Comparison of ENCODE assay signal across 8 cellular contexts in genomic region chr15:74438696-74439316, GRCh38. TPM values are rescaled to one million over a fixed set of nuclear protein-coding genes. Genes with fewer than 3 reads are reported as not detected.
DNase-seq lines count a peak whose midpoint lies in the region; ATAC-seq, FAIRE-seq and TF ChIP-seq lines count a peak whose summit lies in the region.

No MANE protein-coding gene starts in this region.

- TF ChIP-seq CTCF in CD8-positive, alpha-beta T cell (IDR thresholded peaks at IDR 0.05): peak; percentile 87
- TF ChIP-seq CTCF in HFF-Myc (IDR thresholded peaks at IDR 0.05; ENCODE audit: low read depth, low read length, missing control alignments): peak; percentile 96
- peak; percentile 97 to 98 for TF ChIP-seq CTCF in mammary epithelial cell (conservative IDR thresholded peaks at IDR 0.05 in 1 of 2, IDR thresholded peaks at IDR 0.05 in 1 of 2; ENCODE audit: extremely low read depth in 1 of 2, insufficient read depth in 1 of 2, low read depth in 1 of 2, low read length in 2 of 2)
- TF ChIP-seq CTCF in kidney (IDR thresholded peaks at IDR 0.05; ENCODE audit: borderline replicate concordance, extremely low read depth, insufficient read depth): peak; percentile 90

- H3K9me3 ChIP-seq in CD8-positive, alpha-beta T cell (ENCODE audit: low read length): no peaks in the 10 kb centered on the region
- H3K9me3 ChIP-seq in mammary epithelial cell (replicated peaks; ENCODE audit: insufficient read depth, low read length) (no peaks in the 10 kb centered on the region), kidney (ENCODE audit: control insufficient read depth in 1 of 2, low read length in 2 of 2) (no peaks in the 10 kb centered on the region)

- H3K4me1 ChIP-seq in CD8-positive, alpha-beta T cell (ENCODE audit: insufficient read depth, low read length): peaks cover 9% of the 10 kb centered on the region
- H3K4me1 ChIP-seq in mammary epithelial cell (ENCODE audit: insufficient read depth, low read length) (peaks cover 4% of the 10 kb centered on the region), kidney (ENCODE audit: control insufficient read depth in 1 of 2, insufficient read depth in 1 of 2, low read depth in 1 of 2, low read length in 2 of 2) (peaks cover 0 to 3% of the 10 kb centered on the region in 2 donors)

- CTCF ChIA-PET in CD8-positive, alpha-beta T cell (lab: Charles Lee): interaction anchor here (0.6 to 32.4 kb wide), 33 partner anchors 9 to 114 kb away, joined by 3 to 717 read pairs (median 4); partner anchors contain the start of gene CYP11A1
- CTCF ChIA-PET in mammary epithelial cell (lab: Charles Lee; ENCODE audit: low non-redundant PET): interaction anchor here (0.6 to 0.9 kb wide), 2 partner anchors 56 to 179 kb away, joined by 3 read pairs; no protein-coding TSS in a partner anchor

- no peaks in the 10 kb centered on the region for H3K36me3 ChIP-seq in CD8-positive, alpha-beta T cell (ENCODE audit: insufficient read depth, low read length)
- H3K36me3 ChIP-seq in mammary epithelial cell (ENCODE audit: insufficient read depth, low read length) (no peaks in the 10 kb centered on the region), kidney (ENCODE audit: control insufficient read depth in 1 of 2, insufficient read depth in 2 of 2, low read length in 2 of 2) (no peaks in the 10 kb centered on the region)

- H4K20me1 ChIP-seq in mammary epithelial cell (ENCODE audit: insufficient read depth, low read length): no peaks in the 10 kb centered on the region

- dilution Hi-C loops in mammary epithelial cell (cut with HindIII; ENCODE audit: low sequenced_read_pairs): no loop called here

- WGBS in mammary epithelial cell (ENCODE audit: low coverage, missing lambda C conversion rate): 0% methylated on average over 2 of the region's 2 CpGs

- H3K9me3 Mint-ChIP-seq in CD8-positive, alpha-beta T cell: no peaks in the 10 kb centered on the region

- no peak overlapping the region for H3K4me3 Mint-ChIP-seq in CD8-positive, alpha-beta T cell

- in situ Hi-C loops in mammary epithelial cell (cut with MboI; ENCODE audit: low sequenced_read_pairs in 2 of 2): loop anchor here (5.0 kb wide), 1 partner anchor 57 kb away; no protein-coding TSS in a partner anchor

- POLR2A ChIA-PET in CD8-positive, alpha-beta T cell (lab: Charles Lee): interaction anchor here (1.2 to 2.1 kb wide), 2 partner anchors 36 to 54 kb away, joined by 6 to 8 read pairs; no protein-coding TSS in a partner anchor

- peak; percentile 55 to 87 (median 74) for DNase-seq in CD8-positive, alpha-beta T cell
- no peak for DNase-seq in HFF-Myc (ENCODE audit: extremely low read depth, low read depth)
- DNase-seq in NCI-H226: peak; percentile 71
- peak; percentile 74 for DNase-seq in activated CD4-positive, CD25-positive, alpha-beta regulatory T cell treated with anti-CD3 and anti-CD28 coated beads, Interleukin-2, amount 50 U/mL, for 72 hours
- DNase-seq in mammary epithelial cell: peak; percentile 73
- DNase-seq in kidney: peak; percentile 81
- DNase-seq in stimulated activated CD4-positive, alpha-beta T cell treated with anti-CD3 and anti-CD28 coated beads, Interleukin-4, amount 100 ng/mL, for 1 hour: peak; percentile 79

- H3K36me3 Mint-ChIP-seq in CD8-positive, alpha-beta T cell: peaks cover 4% of the 10 kb centered on the region

- no peak overlapping the region for H3K9ac ChIP-seq in mammary epithelial cell (ENCODE audit: insufficient read depth, low read length)
- no peak overlapping the region for H3K9ac ChIP-seq in kidney (ENCODE audit: low read length in 2 of 2)

- no peak overlapping the region for H3K4me3 ChIP-seq in CD8-positive, alpha-beta T cell (ENCODE audit: low read depth, low read length)
- H3K4me3 ChIP-seq in HFF-Myc (replicated peaks; ENCODE audit: low read depth, low read length) (no peak overlapping the region), mammary epithelial cell (replicated peaks in 1 of 3; ENCODE audit: insufficient read depth in 1 of 3, low read depth in 2 of 3, low read length in 3 of 3) (no peak overlapping the region), kidney (ENCODE audit: low read length in 2 of 2) (no peak overlapping the region)

- intact Hi-C loops in CD8-positive, alpha-beta T cell (cut with DNase I, micrococcal nuclease): loop anchor here (1.0 to 5.0 kb wide), 5 partner anchors 37 to 65 kb away; no protein-coding TSS in a partner anchor
- intact Hi-C loops in mammary epithelial cell (cut with micrococcal nuclease) (loop anchor here (1.0 to 5.0 kb wide), 8 partner anchors 16 to 330 kb away; partner anchors contain the start of gene CLK3), kidney (cut with DNase I) (loop anchor here (5.0 kb wide), 1 partner anchor 57 kb away; no protein-coding TSS in a partner anchor)

- no peak for FAIRE-seq in kidney (lab: Jason Lieb, UNC)

- H3K79me2 ChIP-seq in mammary epithelial cell (ENCODE audit: insufficient read depth, low read length): no peaks in the 10 kb centered on the region

- no peak overlapping the region for H3K27ac Mint-ChIP-seq in CD8-positive, alpha-beta T cell

- peak; percentile 81 for ATAC-seq in CD8-positive, alpha-beta T cell
- no peak for ATAC-seq in GM18858 (IDR thresholded peaks at IDR 0.05; ENCODE audit: unreplicated experiment)

- no peaks in the 10 kb centered on the region for H3K27me3 ChIP-seq in CD8-positive, alpha-beta T cell (ENCODE audit: insufficient read depth, low read length)
- H3K27me3 ChIP-seq in mammary epithelial cell (ENCODE audit: insufficient read depth, low read length): no peaks in the 10 kb centered on the region

- H3K4me2 ChIP-seq in mammary epithelial cell (ENCODE audit: insufficient read depth, low read depth, low read length): no peak overlapping the region

- no TSS peak for BruUV-seq in mammary epithelial cell (replicated peaks; lab: Mats Ljungman, UMichigan)

- no peaks in the 10 kb centered on the region for H3K27me3 Mint-ChIP-seq in CD8-positive, alpha-beta T cell (ENCODE audit: low read depth)

- peaks cover 19% of the 10 kb centered on the region for H3K4me1 Mint-ChIP-seq in CD8-positive, alpha-beta T cell (ENCODE audit: low read depth)

- H3K27ac ChIP-seq in CD8-positive, alpha-beta T cell (ENCODE audit: low read depth, low read length): no peak overlapping the region
- no peak overlapping the region for H3K27ac ChIP-seq in mammary epithelial cell (ENCODE audit: insufficient read depth, low read depth, low read length)
- no peak overlapping the region for H3K27ac ChIP-seq in kidney (ENCODE audit: low read depth in 2 of 2, low read length in 2 of 2)

- H2AFZ ChIP-seq in mammary epithelial cell (ENCODE audit: low read depth, low read length): no peak overlapping the region

RNA-seq across cellular contexts. Expression of gene SEMA7A, which starts 5.0 kb away (rescaled TPM):
- 1 to 10 TPM; 8.8 to 9.4 TPM for total RNA-seq in CD8-positive, alpha-beta T cell
- total RNA-seq in mammary epithelial cell (10 to 100 TPM in 1 of 2 donors, 1 to 10 TPM in 1; 4.2 to 17.5 TPM), kidney (3.6 TPM)
- polyA plus RNA-seq in mammary epithelial cell (10.0 TPM), kidney (ENCODE audit: insufficient read depth, low read depth, low replicate concordance) (2.8 TPM)
- 10.5 TPM for polyA minus RNA-seq in mammary epithelial cell

RNA-seq across cellular contexts. Expression of gene UBL7, which starts 22.2 kb away (rescaled TPM):
- 10 to 100 TPM; 21.7 to 23.1 TPM for total RNA-seq in CD8-positive, alpha-beta T cell
- total RNA-seq in mammary epithelial cell (10 to 100 TPM; 36.4 to 41.7 TPM), kidney (32.9 TPM)
- polyA plus RNA-seq in mammary epithelial cell (42.9 TPM), kidney (ENCODE audit: insufficient read depth, low read depth, low replicate concordance) (75.8 TPM)
- 43.0 TPM for polyA minus RNA-seq in mammary epithelial cell
